20 cellular contexts compared by ENCODE assay signal in the genomic region with DNA sequence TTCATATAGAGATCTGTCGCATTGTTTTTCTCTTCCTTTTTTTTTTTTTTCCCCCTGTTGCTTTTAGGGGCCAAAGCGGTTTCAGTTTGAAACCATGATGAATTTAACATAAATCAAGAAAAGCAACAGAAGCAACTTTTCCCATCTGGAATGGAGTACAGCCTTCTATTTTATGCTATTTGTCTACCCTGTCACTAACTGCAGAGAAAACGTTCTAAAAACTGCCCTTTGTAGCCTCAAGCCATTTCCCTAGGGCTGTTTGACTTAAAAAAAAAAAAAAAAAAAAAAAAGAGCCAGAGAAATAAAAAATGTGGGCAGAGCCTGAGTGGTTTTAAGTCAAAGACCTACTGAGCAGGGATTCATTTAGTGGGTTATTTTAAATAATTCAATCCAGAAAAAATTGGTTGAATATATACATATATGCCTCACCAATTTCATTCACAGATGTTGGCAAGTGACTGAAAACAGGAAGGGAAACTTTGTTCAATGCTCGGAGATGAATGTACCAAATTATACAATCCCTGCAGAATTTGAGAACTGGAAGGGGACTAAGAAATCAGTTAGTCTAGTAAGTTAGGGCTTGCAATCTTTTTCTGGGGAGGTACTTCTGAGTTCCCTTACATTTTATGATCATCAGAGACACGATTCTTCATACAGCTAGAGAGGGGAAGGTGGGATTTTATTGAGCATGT.
DNase-seq lines count a peak whose midpoint lies in the region; ATAC-seq and TF ChIP-seq lines count a peak whose summit lies in the region.
"Had no signal": no experiment of that assay in that cellular context is flagged by ENCODE, and none has a peak within 500 bp of the region (broad histone marks: within the 10 kb centered on the region; RNA-seq: fewer than 3 reads in every experiment).

No MANE protein-coding gene starts in this region.

- H3K36me3 Mint-ChIP-seq in chondrocyte (ENCODE audit: low read depth) (no peaks in the 10 kb centered on the region), mesothelial cell of epicardium (no peaks in the 10 kb centered on the region), GM23338 (ENCODE audit: low read depth) (peaks cover 18% of the 10 kb centered on the region)

- no peak for ATAC-seq in Right ventricle myocardium inferior
- no peak for ATAC-seq in GM23338
- no peak for ATAC-seq in HG02623 (IDR thresholded peaks at IDR 0.05; ENCODE audit: unreplicated experiment)
- ATAC-seq: effector memory CD8-positive, alpha-beta T cell had no signal

- no peaks in the 10 kb centered on the region for H3K36me3 ChIP-seq in left ventricle myocardium inferior
- H3K36me3 ChIP-seq in GM23338 (ENCODE audit: insufficient read depth): no peaks in the 10 kb centered on the region
- H3K36me3 ChIP-seq: BE2C, left lung had no signal

- H3K79me2 ChIP-seq in GM23338 (replicated peaks; ENCODE audit: insufficient read depth): no peaks in the 10 kb centered on the region

- no peaks in the 10 kb centered on the region for H3F3A ChIP-seq in GM23338 (replicated peaks; ENCODE audit: low read depth)

- H3K4me2 ChIP-seq in GM23338: no peak overlapping the region

- H3K4me3 Mint-ChIP-seq in chondrocyte (ENCODE audit: unreplicated experiment) (no peak overlapping the region), mesothelial cell of epicardium (no peak overlapping the region), GM23338 (no peak overlapping the region)
- H3K4me3 Mint-ChIP-seq: activated naive CD4-positive, alpha-beta T cell treated with anti-CD3 and anti-CD28 coated beads for 36 hours; effector memory CD8-positive, alpha-beta T cell had no signal

- peaks cover 28% of the 10 kb centered on the region for H3K4me1 ChIP-seq in left ventricle myocardium inferior
- no peaks in the 10 kb centered on the region for H3K4me1 ChIP-seq in GM23338 (ENCODE audit: insufficient read depth)
- H3K4me1 ChIP-seq: BE2C had no signal

- H3K27me3 ChIP-seq in left ventricle myocardium inferior (ENCODE audit: low read depth): no peaks in the 10 kb centered on the region
- no peaks in the 10 kb centered on the region for H3K27me3 ChIP-seq in GM23338 (ENCODE audit: insufficient read depth)
- H3K27me3 ChIP-seq: BE2C, left lung had no signal

- H3K9me2 ChIP-seq in GM23338 (ENCODE audit: insufficient read depth): 0 out of 2 replicates have a peak, but pooled peaks cover 7% of the 10 kb centered on the region

- H3K4me1 Mint-ChIP-seq in chondrocyte (ENCODE audit: low read depth): peaks cover 68% of the 10 kb centered on the region
- peaks cover 42% of the 10 kb centered on the region for H3K4me1 Mint-ChIP-seq in mesothelial cell of epicardium
- H3K4me1 Mint-ChIP-seq in GM23338: no peaks in the 10 kb centered on the region

- no peak overlapping the region for H2AFZ ChIP-seq in GM23338

- no peak overlapping the region for H3K4me3 ChIP-seq in left ventricle myocardium inferior
- no peak overlapping the region for H3K4me3 ChIP-seq in GM23338
- H3K4me3 ChIP-seq: left lung had no signal

- no peaks in the 10 kb centered on the region for H3K9me3 ChIP-seq in left ventricle myocardium inferior (replicated peaks)
- H3K9me3 ChIP-seq: BE2C, left lung had no signal

- H3K27me3 Mint-ChIP-seq in chondrocyte (ENCODE audit: low read depth) (no peaks in the 10 kb centered on the region), mesothelial cell of epicardium (ENCODE audit: low read depth) (no peaks in the 10 kb centered on the region), GM23338 (ENCODE audit: insufficient read depth, low read depth, poor library complexity) (peaks cover 6% of the 10 kb centered on the region)

- intact Hi-C loops in left ventricle myocardium inferior (cut with micrococcal nuclease): loop anchor here (10.0 kb wide), 1 partner anchor 63 kb away; no protein-coding TSS in a partner anchor
- intact Hi-C loops in Right ventricle myocardium inferior (cut with DNase I): loop anchor here (10.0 kb wide), 2 partner anchors 173 to 263 kb away; no protein-coding TSS in a partner anchor

- no peaks in the 10 kb centered on the region for H4K20me1 ChIP-seq in GM23338 (replicated peaks; ENCODE audit: insufficient read depth)

- DNase-seq in left ventricle myocardium inferior (no peak), Right ventricle myocardium inferior (ENCODE audit: missing footprints) (no peak), chondrocyte (ENCODE audit: low spot score) (no peak), mesothelial cell of epicardium (ENCODE audit: low spot score in 2 of 2, unreplicated experiment in 2 of 2) (no peak), GM23338 (ENCODE audit: low spot score) (no peak), islet precursor cell (no peak), dedifferentiated amniotic fluid mesenchymal stem cell (ENCODE audit: extremely low spot score) (no peak)
- DNase-seq: 8988T; activated CD4-positive, alpha-beta T cell treated with anti-CD3 and anti-CD28 coated beads, Interleukin-2, amount 50 U/mL, for 4 hours; activated naive CD4-positive, alpha-beta T cell treated with anti-CD3 and anti-CD28 coated beads for 36 hours; BE2C; cerebellar nuclear complex; effector memory CD8-positive, alpha-beta T cell; glutamatergic neuron; left lung; NCI-H526; retina; SIG-M5; stimulated activated CD4-positive, alpha-beta T cell treated with anti-CD3 and anti-CD28 coated beads, Interleukin-12 subunit alpha, Interleukin-12 subunit beta, amount 100 ng/mL, for 4 hours had no signal

- H3K27ac Mint-ChIP-seq in chondrocyte (ENCODE audit: unreplicated experiment) (peak overlapping the region; percentile 38), mesothelial cell of epicardium (peak overlapping the region; percentile 80), GM23338 (no peak overlapping the region)
- H3K27ac Mint-ChIP-seq: activated naive CD4-positive, alpha-beta T cell treated with anti-CD3 and anti-CD28 coated beads for 36 hours had no signal

- TF ChIP-seq CTCF in left ventricle myocardium inferior (IDR thresholded peaks at IDR 0.05; ENCODE audit: borderline replicate concordance): no peak
- no peak for TF ChIP-seq CTCF in chondrocyte (IDR thresholded peaks at IDR 0.05)
- no peak for TF ChIP-seq CTCF in mesothelial cell of epicardium (IDR thresholded peaks at IDR 0.05; ENCODE audit: unreplicated experiment)
- TF ChIP-seq CTCF in GM23338 (conservative IDR thresholded peaks at IDR 0.05; ENCODE audit: low read depth in 2 of 2): no peak

- H3K27ac ChIP-seq in left ventricle myocardium inferior (replicated peaks): peak overlapping the region; percentile 32
- H3K27ac ChIP-seq in GM23338 (ENCODE audit: low read depth): no peak overlapping the region
- H3K27ac ChIP-seq: left lung had no signal

- no peaks in the 10 kb centered on the region for H3K9me3 Mint-ChIP-seq in chondrocyte (ENCODE audit: low read depth)
- peaks cover 8% of the 10 kb centered on the region for H3K9me3 Mint-ChIP-seq in mesothelial cell of epicardium
- H3K9me3 Mint-ChIP-seq in GM23338: peaks cover 23% of the 10 kb centered on the region
- H3K9me3 Mint-ChIP-seq: activated naive CD4-positive, alpha-beta T cell treated with anti-CD3 and anti-CD28 coated beads for 36 hours; effector memory CD8-positive, alpha-beta T cell had no signal

TF ChIP-seq in GM23338, 12 proteins besides CTCF, POLR2A, EP300 and RAD21 (continues in another document):
- no peak for TF ChIP-seq CREB1 (CRISPR knock-in tag; IDR thresholded peaks at IDR 0.05; ENCODE audit: low read depth)
